ENCODE assay signal across 11 cellular contexts in the genomic region with DNA sequence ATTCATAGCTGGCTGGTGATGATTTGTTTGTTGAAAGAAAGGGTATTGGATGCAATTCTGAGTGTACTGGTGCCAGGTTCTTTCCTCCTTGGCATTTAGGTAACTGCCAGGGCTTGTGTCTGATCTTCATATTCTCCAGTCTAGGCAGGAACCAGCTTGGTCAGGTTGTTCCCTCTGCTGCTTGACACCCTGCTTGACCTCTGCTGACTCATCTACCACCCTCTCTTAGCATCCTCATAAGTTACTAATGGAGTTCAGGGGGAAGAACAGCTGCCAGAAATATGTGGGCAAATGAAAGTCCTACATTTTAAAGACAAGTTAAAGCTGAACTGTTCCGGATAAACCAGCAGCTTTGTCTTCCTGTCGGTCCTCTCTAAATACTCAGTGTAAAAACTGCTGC.
DNase-seq lines count a peak whose midpoint lies in the region; ATAC-seq, FAIRE-seq and TF ChIP-seq lines count a peak whose summit lies in the region.
"Had no signal": no experiment of that assay in that cellular context is flagged by ENCODE, and none has a peak within 500 bp of the region (broad histone marks: within the 10 kb centered on the region; RNA-seq: fewer than 3 reads in every experiment).

No MANE protein-coding gene starts in this region.

- no peaks in the 10 kb centered on the region for H3K4me1 ChIP-seq in testis

- no peak for TF ChIP-seq POLR2A in testis (IDR thresholded peaks at IDR 0.05)

- ATAC-seq in GM21423 (IDR thresholded peaks at IDR 0.05; ENCODE audit: unreplicated experiment), result peak; percentile 81
- ATAC-seq: activated CD8-positive, alpha-beta memory T cell treated with anti-CD3 and anti-CD28 coated beads, Interleukin-2, amount 10 ng/mL, durations not matched to agents 7 days and 5 days had no signal

- H3K36me3 ChIP-seq in testis (ENCODE audit: low read depth, missing control alignments) (no peaks in the 10 kb centered on the region), H7 (replicated peaks; ENCODE audit: control insufficient read depth, insufficient read depth, low read length) (no peaks in the 10 kb centered on the region)

- FAIRE-seq in urothelium cell line (lab: Jason Lieb, UNC), result no peak

- DNase-seq in HT-29 (ENCODE audit: low spot score) (peak; percentile 70), epithelial cell of prostate (ENCODE audit: low read depth, low spot score) (peak; percentile 92), urothelium cell line (ENCODE audit: low spot score) (peak; percentile 69), testis (no peak), NOMO-1 treated with DMSO at 0.1 percent for 48 hours (lab: John Stamatoyannopoulos, UW; ENCODE audit: unreplicated experiment) (no peak), Kasumi-1 (lab: John Stamatoyannopoulos, UW) (no peak), H7 (no peak)
- DNase-seq: activated CD8-positive, alpha-beta memory T cell treated with anti-CD3 and anti-CD28 coated beads, Interleukin-2, amount 10 ng/mL, durations not matched to agents 7 days and 5 days; NCI-H524 treated with DMSO at 0.1 percent for 48 hours had no signal

- H3K27me3 ChIP-seq in testis (no peaks in the 10 kb centered on the region), H7 (ENCODE audit: control insufficient read depth, insufficient read depth, low read length) (no peaks in the 10 kb centered on the region)

- H3K4me3 ChIP-seq in testis (no peak overlapping the region), H7 (ENCODE audit: insufficient read depth, low read depth, low read length) (no peak overlapping the region)
- H3K4me3 ChIP-seq: skin epidermis had no signal

- intact Hi-C loops in testis (cut with DNase I; ENCODE audit: low total_unique reads), result no loop called here

- H3K27ac ChIP-seq in epithelial cell of prostate, result peak overlapping the region; percentile 73
- no peak overlapping the region for H3K27ac ChIP-seq in testis

- no peaks in the 10 kb centered on the region for H3K9me3 ChIP-seq in testis

- no peak for TF ChIP-seq CTCF in testis (IDR thresholded peaks at IDR 0.05)

- WGBS in testis, 2 donors, result 59 to 86% methylated on average over 2 of the region's 2 CpGs

Comparison
In these comparisons a context has a peak if more than half of its experiments do, and no peak if none do; other contexts are left out.
1. DNase-seq: peak in HT-29 (single experiment), epithelial cell of prostate (single experiment) and urothelium cell line (single experiment); none in testis (single experiment), NOMO-1 treated with DMSO at 0.1 percent for 48 hours (single experiment), Kasumi-1 (0 of 2) and H7 (single experiment).